Comparison of ENCODE assay signal across 17 cellular contexts in genomic region chr3:119236756-119237155, GRCh38. TPM values are rescaled to one million over a fixed set of nuclear protein-coding genes. Genes with fewer than 3 reads are reported as not detected.
DNase-seq lines count a peak whose midpoint lies in the region; ATAC-seq, FAIRE-seq and TF ChIP-seq lines count a peak whose summit lies in the region.
"Had no signal": no experiment of that assay in that cellular context is flagged by ENCODE, and none has a peak within 500 bp of the region (broad histone marks: within the 10 kb centered on the region; RNA-seq: fewer than 3 reads in every experiment).

No MANE protein-coding gene starts in this region.

- peak overlapping the region; percentile 90 for H3K27ac ChIP-seq in naive thymus-derived CD4-positive, alpha-beta T cell (ENCODE audit: low read depth, low read length)
- H3K27ac ChIP-seq in pancreas: no peak overlapping the region
- H3K27ac ChIP-seq: coronary artery, vagina had no signal

- no peak overlapping the region for H3K4me3 Mint-ChIP-seq in activated CD4-positive, alpha-beta T cell treated with anti-CD3 and anti-CD28 coated beads, Interleukin-2, amount 10 ng/mL, durations not matched to agents 24 days and 14 days
- no peak overlapping the region for H3K4me3 Mint-ChIP-seq in activated T-helper 1 cell treated with anti-CD3 and anti-CD28 coated beads, Interleukin-12 subunit alpha, Interleukin-12 subunit beta, Interleukin-2, Interleukin-4 antibody, amounts not matched to agents 30 ng/mL and 10 ng/mL and 1 ng/mL, durations not matched to agents 14 hours and 24 hours and 36 hours
- peak overlapping the region; percentile 57 to 94 (median 72) for H3K4me3 Mint-ChIP-seq in naive thymus-derived CD4-positive, alpha-beta T cell

- peaks cover 0 to 21% (median 0%) of the 10 kb centered on the region in 3 experiments for H3K36me3 ChIP-seq in naive thymus-derived CD4-positive, alpha-beta T cell (ENCODE audit: control insufficient read depth in 2 of 3, insufficient read depth in 3 of 3, low read length in 3 of 3)
- H3K36me3 ChIP-seq in pancreas: peaks cover 0 to 36% (median 0%) of the 10 kb centered on the region in 3 donors

- no peak for TF ChIP-seq CTCF in pancreas (IDR thresholded peaks at IDR 0.05)

- no peaks in the 10 kb centered on the region for H3K27me3 Mint-ChIP-seq in activated CD4-positive, alpha-beta T cell treated with anti-CD3 and anti-CD28 coated beads, Interleukin-2, amount 10 ng/mL, durations not matched to agents 24 days and 14 days
- no peaks in the 10 kb centered on the region for H3K27me3 Mint-ChIP-seq in activated T-helper 1 cell treated with anti-CD3 and anti-CD28 coated beads, Interleukin-12 subunit alpha, Interleukin-12 subunit beta, Interleukin-2, Interleukin-4 antibody, amounts not matched to agents 30 ng/mL and 10 ng/mL and 1 ng/mL, durations not matched to agents 14 hours and 24 hours and 36 hours (ENCODE audit: insufficient read depth)
- no peaks in the 10 kb centered on the region for H3K27me3 Mint-ChIP-seq in naive thymus-derived CD4-positive, alpha-beta T cell

- peaks cover 42% of the 10 kb centered on the region for H3K36me3 Mint-ChIP-seq in activated CD4-positive, alpha-beta T cell treated with anti-CD3 and anti-CD28 coated beads, Interleukin-2, amount 10 ng/mL, durations not matched to agents 24 days and 14 days (ENCODE audit: low read depth)
- H3K36me3 Mint-ChIP-seq in activated T-helper 1 cell treated with anti-CD3 and anti-CD28 coated beads, Interleukin-12 subunit alpha, Interleukin-12 subunit beta, Interleukin-2, Interleukin-4 antibody, amounts not matched to agents 30 ng/mL and 10 ng/mL and 1 ng/mL, durations not matched to agents 14 hours and 24 hours and 36 hours (ENCODE audit: low read depth): peaks cover 24% of the 10 kb centered on the region
- peaks cover 0 to 35% (median 32%) of the 10 kb centered on the region in 5 donors for H3K36me3 Mint-ChIP-seq in naive thymus-derived CD4-positive, alpha-beta T cell

- H3K4me3 ChIP-seq in naive thymus-derived CD4-positive, alpha-beta T cell (ENCODE audit: low read length): peak overlapping the region; percentile 5
- H3K4me3 ChIP-seq in pancreas: no peak overlapping the region
- H3K4me3 ChIP-seq: coronary artery, vagina had no signal

- H3K9me3 ChIP-seq in naive thymus-derived CD4-positive, alpha-beta T cell (ENCODE audit: control insufficient read depth in 2 of 3, low read length in 3 of 3): no peaks in the 10 kb centered on the region
- H3K9me3 ChIP-seq in pancreas: no peaks in the 10 kb centered on the region
- H3K9me3 ChIP-seq: vagina had no signal

- no peak for ATAC-seq in naive thymus-derived CD4-positive, alpha-beta T cell
- ATAC-seq in pancreas (no peak), HG02571 (IDR thresholded peaks at IDR 0.05; ENCODE audit: unreplicated experiment) (no peak), GM19035 (IDR thresholded peaks at IDR 0.05; ENCODE audit: unreplicated experiment) (no peak)

- H3K27ac Mint-ChIP-seq in activated CD4-positive, alpha-beta T cell treated with anti-CD3 and anti-CD28 coated beads, Interleukin-2, amount 10 ng/mL, durations not matched to agents 24 days and 14 days: no peak overlapping the region
- H3K27ac Mint-ChIP-seq in activated T-helper 1 cell treated with anti-CD3 and anti-CD28 coated beads, Interleukin-12 subunit alpha, Interleukin-12 subunit beta, Interleukin-2, Interleukin-4 antibody, amounts not matched to agents 30 ng/mL and 10 ng/mL and 1 ng/mL, durations not matched to agents 14 hours and 24 hours and 36 hours: peak overlapping the region; percentile 34
- peak overlapping the region in 8 of 9 donors; percentile 80 to 98 (median 92) for H3K27ac Mint-ChIP-seq in naive thymus-derived CD4-positive, alpha-beta T cell

- H3K27me3 ChIP-seq in naive thymus-derived CD4-positive, alpha-beta T cell (ENCODE audit: control insufficient read depth in 2 of 2, insufficient read depth in 2 of 2, low read length in 2 of 2): no peaks in the 10 kb centered on the region
- no peaks in the 10 kb centered on the region for H3K27me3 ChIP-seq in pancreas
- H3K27me3 ChIP-seq: vagina had no signal

- POLR2A ChIA-PET in naive thymus-derived CD4-positive, alpha-beta T cell (lab: Charles Lee): interaction anchor here (1.0 to 1.3 kb wide), 3 partner anchors 10 to 117 kb away, joined by 3 to 5 read pairs (median 3); no protein-coding TSS in a partner anchor

- DNase-seq in activated CD4-positive, alpha-beta T cell treated with anti-CD3 and anti-CD28 coated beads, Interleukin-2, amount 10 ng/mL, durations not matched to agents 24 days and 14 days: peak; percentile 70
- DNase-seq in activated CD4-positive, alpha-beta T cell treated with anti-CD3 and anti-CD28 coated beads for 4 hours: no peak
- DNase-seq in CMK (ENCODE audit: low read depth): peak; percentile 24
- no peak for DNase-seq in activated T-helper 1 cell treated with anti-CD3 and anti-CD28 coated beads, Interleukin-12 subunit alpha, Interleukin-12 subunit beta, Interleukin-2, Interleukin-4 antibody, amounts not matched to agents 30 ng/mL and 10 ng/mL and 1 ng/mL, durations not matched to agents 14 hours and 24 hours and 36 hours (ENCODE audit: low spot score)
- DNase-seq in naive thymus-derived CD4-positive, alpha-beta T cell: peak in 3 of 9 donors; percentile 28 to 35 (median 31)
- DNase-seq in pancreas: no peak
- DNase-seq: activated CD8-positive, alpha-beta memory T cell treated with anti-CD3 and anti-CD28 coated beads, Interleukin-2, amount 50 U/mL, for 4 hours; aorta; hippocampal formation; NCI-H1105; NCI-H2227 treated with DMSO at 0.1 percent for 48 hours had no signal

- CTCF ChIA-PET in naive thymus-derived CD4-positive, alpha-beta T cell (lab: Charles Lee): interaction anchor here (0.6 kb wide), 1 partner anchor 354 kb away, joined by 3 read pairs; no protein-coding TSS in a partner anchor

- 75 to 79% methylated on average over 7 of the region's 7 CpGs for WGBS in pancreas, 2 donors

- peaks cover 51% of the 10 kb centered on the region for H3K4me1 Mint-ChIP-seq in activated CD4-positive, alpha-beta T cell treated with anti-CD3 and anti-CD28 coated beads, Interleukin-2, amount 10 ng/mL, durations not matched to agents 24 days and 14 days
- H3K4me1 Mint-ChIP-seq in activated T-helper 1 cell treated with anti-CD3 and anti-CD28 coated beads, Interleukin-12 subunit alpha, Interleukin-12 subunit beta, Interleukin-2, Interleukin-4 antibody, amounts not matched to agents 30 ng/mL and 10 ng/mL and 1 ng/mL, durations not matched to agents 14 hours and 24 hours and 36 hours (ENCODE audit: low read depth): peaks cover 55% of the 10 kb centered on the region
- peaks cover 37 to 86% (median 71%) of the 10 kb centered on the region in 7 donors for H3K4me1 Mint-ChIP-seq in naive thymus-derived CD4-positive, alpha-beta T cell

- peaks cover 27 to 50% of the 10 kb centered on the region in 2 donors for H3K4me1 ChIP-seq in naive thymus-derived CD4-positive, alpha-beta T cell (ENCODE audit: control insufficient read depth in 2 of 2, insufficient read depth in 2 of 2, low read length in 2 of 2)
- peaks cover 16 to 19% (median 19%) of the 10 kb centered on the region in 3 donors for H3K4me1 ChIP-seq in pancreas

- H3K9me3 Mint-ChIP-seq in activated CD4-positive, alpha-beta T cell treated with anti-CD3 and anti-CD28 coated beads, Interleukin-2, amount 10 ng/mL, durations not matched to agents 24 days and 14 days: no peaks in the 10 kb centered on the region
- no peaks in the 10 kb centered on the region for H3K9me3 Mint-ChIP-seq in activated T-helper 1 cell treated with anti-CD3 and anti-CD28 coated beads, Interleukin-12 subunit alpha, Interleukin-12 subunit beta, Interleukin-2, Interleukin-4 antibody, amounts not matched to agents 30 ng/mL and 10 ng/mL and 1 ng/mL, durations not matched to agents 14 hours and 24 hours and 36 hours
- H3K9me3 Mint-ChIP-seq in naive thymus-derived CD4-positive, alpha-beta T cell: peaks cover 0 to 2% (median 0%) of the 10 kb centered on the region in 11 donors

- intact Hi-C loops in activated CD4-positive, alpha-beta T cell treated with anti-CD3 and anti-CD28 coated beads, Interleukin-2, amount 10 ng/mL, durations not matched to agents 24 days and 14 days (cut with micrococcal nuclease): loop anchor here (5.0 kb wide), 2 partner anchors 401 to 441 kb away; partner anchors contain the start of gene COX17
- intact Hi-C loops in activated T-helper 1 cell treated with anti-CD3 and anti-CD28 coated beads, Interleukin-12 subunit alpha, Interleukin-12 subunit beta, Interleukin-2, Interleukin-4 antibody, amounts not matched to agents 30 ng/mL and 10 ng/mL and 1 ng/mL, durations not matched to agents 14 hours and 24 hours and 36 hours (cut with micrococcal nuclease): loop anchor here (1.0 kb wide), 1 partner anchor 17 kb away; no protein-coding TSS in a partner anchor
- intact Hi-C loops in naive thymus-derived CD4-positive, alpha-beta T cell (cut with micrococcal nuclease): loop anchor here (10.0 kb wide), 3 partner anchors 292 to 1108 kb away; partner anchors contain the start of genes GSK3B (in 1 of the 2) and LRRC58 (in 1 of the 2)
- intact Hi-C loops in pancreas (cut with DNase I): no loop called here

- no peak for FAIRE-seq in pancreas (lab: Jason Lieb, UNC)
- FAIRE-seq: A204.1, H1 had no signal

RNA-seq across cellular contexts. Expression of gene B4GALT4, which starts 3.9 kb away (rescaled TPM):
- total RNA-seq in activated CD4-positive, alpha-beta T cell treated with anti-CD3 and anti-CD28 coated beads, Interleukin-2, amount 10 ng/mL, durations not matched to agents 24 days and 14 days: 14.8 and 15.5 TPM in 2 replicates
- 14.1 and 18.6 TPM in 2 replicates for total RNA-seq in activated T-helper 1 cell treated with anti-CD3 and anti-CD28 coated beads, Interleukin-12 subunit alpha, Interleukin-12 subunit beta, Interleukin-2, Interleukin-4 antibody, amounts not matched to agents 30 ng/mL and 10 ng/mL and 1 ng/mL, durations not matched to agents 14 hours and 24 hours and 36 hours
- 10 to 100 TPM; 18.0 to 39.8 (median 31.9) TPM for total RNA-seq in naive thymus-derived CD4-positive, alpha-beta T cell
- 10 to 100 TPM; 17.9 to 29.6 TPM for polyA plus RNA-seq in naive thymus-derived CD4-positive, alpha-beta T cell
- 10 to 100 TPM in 5 of 6 donors, 1 to 10 TPM in 1; 9.1 to 20.1 (median 13.8) TPM for total RNA-seq in pancreas
- polyA plus RNA-seq in pancreas: 10 to 100 TPM; 17.7 to 22.9 TPM

RNA-seq across cellular contexts. Expression of gene ARHGAP31, which starts 57.4 kb away (rescaled TPM):
- 9.5 and 11.0 TPM in 2 replicates for total RNA-seq in activated CD4-positive, alpha-beta T cell treated with anti-CD3 and anti-CD28 coated beads, Interleukin-2, amount 10 ng/mL, durations not matched to agents 24 days and 14 days
- total RNA-seq in activated T-helper 1 cell treated with anti-CD3 and anti-CD28 coated beads, Interleukin-12 subunit alpha, Interleukin-12 subunit beta, Interleukin-2, Interleukin-4 antibody, amounts not matched to agents 30 ng/mL and 10 ng/mL and 1 ng/mL, durations not matched to agents 14 hours and 24 hours and 36 hours: 7.5 and 8.0 TPM in 2 replicates
- total RNA-seq in naive thymus-derived CD4-positive, alpha-beta T cell: 10 to 100 TPM in 1 of 5 experiments, 1 to 10 TPM in 4; 3.0 to 11.9 (median 3.1) TPM
- 1 to 10 TPM; 1.2 to 3.0 TPM for polyA plus RNA-seq in naive thymus-derived CD4-positive, alpha-beta T cell
- total RNA-seq in pancreas: 1 to 10 TPM; 2.6 to 8.3 (median 3.5) TPM
- 1 to 10 TPM; 1.5 TPM for polyA plus RNA-seq in pancreas

Comparison
In these comparisons a context has a peak if more than half of its experiments do, and no peak if none do; other contexts are left out.
1. DNase-seq: peak in activated CD4-positive, alpha-beta T cell treated with anti-CD3 and anti-CD28 coated beads, Interleukin-2, amount 10 ng/mL, durations not matched to agents 24 days and 14 days (single experiment) and CMK (single experiment); none in activated CD4-positive, alpha-beta T cell treated with anti-CD3 and anti-CD28 coated beads for 4 hours (0 of 2), activated T-helper 1 cell treated with anti-CD3 and anti-CD28 coated beads, Interleukin-12 subunit alpha, Interleukin-12 subunit beta, Interleukin-2, Interleukin-4 antibody, amounts not matched to agents 30 ng/mL and 10 ng/mL and 1 ng/mL, durations not matched to agents 14 hours and 24 hours and 36 hours (single experiment) and pancreas (0 of 6).
2. H3K4me3 Mint-ChIP-seq: peak in naive thymus-derived CD4-positive, alpha-beta T cell (10 of 10); none in activated CD4-positive, alpha-beta T cell treated with anti-CD3 and anti-CD28 coated beads, Interleukin-2, amount 10 ng/mL, durations not matched to agents 24 days and 14 days (single experiment) and activated T-helper 1 cell treated with anti-CD3 and anti-CD28 coated beads, Interleukin-12 subunit alpha, Interleukin-12 subunit beta, Interleukin-2, Interleukin-4 antibody, amounts not matched to agents 30 ng/mL and 10 ng/mL and 1 ng/mL, durations not matched to agents 14 hours and 24 hours and 36 hours (single experiment).
3. intact Hi-C loops: an anchor here in activated CD4-positive, alpha-beta T cell treated with anti-CD3 and anti-CD28 coated beads, Interleukin-2, amount 10 ng/mL, durations not matched to agents 24 days and 14 days (5.0 kb wide), activated T-helper 1 cell treated with anti-CD3 and anti-CD28 coated beads, Interleukin-12 subunit alpha, Interleukin-12 subunit beta, Interleukin-2, Interleukin-4 antibody, amounts not matched to agents 30 ng/mL and 10 ng/mL and 1 ng/mL, durations not matched to agents 14 hours and 24 hours and 36 hours (1.0 kb wide) and naive thymus-derived CD4-positive, alpha-beta T cell (10.0 kb wide); none called in pancreas.